In genomic region chr2:134301099-134301970, GRCh38 we compare ENCODE assay signal across 9 cellular contexts. TPM values are rescaled to one million over a fixed set of nuclear protein-coding genes. Genes with fewer than 3 reads are reported as not detected.
A peak's percentile ranks its signal among the peaks of the same experiment; 100 is the strongest.
DNase-seq lines count a peak whose midpoint lies in the region; ATAC-seq, FAIRE-seq and TF ChIP-seq lines count a peak whose summit lies in the region.
"Had no signal": no experiment of that assay in that cellular context is flagged by ENCODE, and none has a peak within 500 bp of the region (broad histone marks: within the 10 kb centered on the region; RNA-seq: fewer than 3 reads in every experiment).

No MANE protein-coding gene starts in this region.

- DNase-seq in Daoy (ENCODE audit: low read depth) (peak; percentile 37), NCI-H226 (peak; percentile 54), dedifferentiated amniotic fluid mesenchymal stem cell (ENCODE audit: extremely low spot score) (peak; percentile 17), upper lobe of right lung (no peak), NCI-H2171 treated with DMSO at 0.1 percent for 48 hours (lab: John Stamatoyannopoulos, UW) (no peak), RCC 7860 (ENCODE audit: low spot score) (no peak)
- DNase-seq: NCI-H146 had no signal

- H3K36me3 ChIP-seq in neutrophil (no peaks in the 10 kb centered on the region), upper lobe of right lung (no peaks in the 10 kb centered on the region)

- TF ChIP-seq CTCF in neutrophil (IDR thresholded peaks at IDR 0.05) (no peak), upper lobe of right lung (IDR thresholded peaks at IDR 0.05) (no peak)

- H3K4me3 ChIP-seq in neutrophil (ENCODE audit: low read depth in 1 of 2, low read length in 1 of 2): no peak overlapping the region
- H3K4me3 ChIP-seq in upper lobe of right lung: no peak overlapping the region

- no peak for FAIRE-seq in RCC 7860 (lab: Jason Lieb, UNC)

- H3K27me3 ChIP-seq in neutrophil: no peaks in the 10 kb centered on the region
- H3K27me3 ChIP-seq in upper lobe of right lung: no peaks in the 10 kb centered on the region

- H3K4me1 ChIP-seq in neutrophil (ENCODE audit: control insufficient read depth in 1 of 2, insufficient read depth in 1 of 2, low read depth in 1 of 2, low read length in 1 of 2) (peaks cover 37 to 38% of the 10 kb centered on the region in 2 experiments), upper lobe of right lung (peaks cover 18% of the 10 kb centered on the region)

- H3K9me3 ChIP-seq in neutrophil (no peaks in the 10 kb centered on the region), upper lobe of right lung (no peaks in the 10 kb centered on the region)

- ATAC-seq in upper lobe of right lung: no peak
- no peak for ATAC-seq in HG03025 (IDR thresholded peaks at IDR 0.05; ENCODE audit: low FRiP score, unreplicated experiment)

- intact Hi-C loops in upper lobe of right lung (cut with DNase I): no loop called here

- H3K27ac ChIP-seq in neutrophil: peak overlapping the region; percentile 91
- H3K27ac ChIP-seq in upper lobe of right lung: no peak overlapping the region

RNA-seq across cellular contexts. Expression of gene MGAT5, which starts 47.5 kb away (rescaled TPM):
- 21.0 and 23.2 TPM in 2 replicates for total RNA-seq in Daoy (2014; rRNA removed; shearing (Covaris generic))
- 54.4 TPM for total RNA-seq in upper lobe of right lung

Comparison
In these comparisons a context has a peak if more than half of its experiments do, and no peak if none do; other contexts are left out.
1. DNase-seq: peak in Daoy (single experiment), NCI-H226 (single experiment) and dedifferentiated amniotic fluid mesenchymal stem cell (single experiment); none in upper lobe of right lung (single experiment), NCI-H2171 treated with DMSO at 0.1 percent for 48 hours (single experiment) and RCC 7860 (single experiment).